Comparison of ENCODE assay signal across 8 cellular contexts in genomic region chr2:177906041-177906718, GRCh38.
DNase-seq lines count a peak whose midpoint lies in the region; ATAC-seq and TF ChIP-seq lines count a peak whose summit lies in the region.

No MANE protein-coding gene starts in this region.

- H3K4me1 Mint-ChIP-seq in memory B cell = no peaks in the 10 kb centered on the region

- H3K9me3 Mint-ChIP-seq in memory B cell = no peaks in the 10 kb centered on the region

- H3K27ac ChIP-seq in coronary artery = no peak overlapping the region

- H3K27ac Mint-ChIP-seq in memory B cell = no peak overlapping the region

- H3K4me3 ChIP-seq in AG10803 (ENCODE audit: low read length) (no peak overlapping the region), coronary artery (peak overlapping the region; percentile 5)

- H3K4me3 Mint-ChIP-seq in memory B cell = no peak overlapping the region

- peaks cover 5% of the 10 kb centered on the region for H3K27me3 Mint-ChIP-seq in memory B cell

- no peaks in the 10 kb centered on the region for H3K36me3 Mint-ChIP-seq in memory B cell

- TF ChIP-seq CTCF in AG10803 (conservative IDR thresholded peaks at IDR 0.05; ENCODE audit: low read length) (peak; percentile 77), coronary artery (IDR thresholded peaks at IDR 0.05) (peak; percentile 59)

- DNase-seq in AG10803 (ENCODE audit: low read depth) (peak; percentile 56), NCI-H2107 (lab: John Stamatoyannopoulos, UW) (peak; percentile 61), coronary artery (ENCODE audit: low spot score) (no peak), memory B cell (ENCODE audit: low spot score in 2 of 2) (peak; percentile 34 to 37)
- DNase-seq in activated CD4-positive, CD25-positive, alpha-beta regulatory T cell treated with anti-CD3 and anti-CD28 coated beads, Interleukin-2, amount 50 U/mL, for 72 hours = peak; percentile 65
- peak; percentile 38 for DNase-seq in stimulated activated CD8-positive, alpha-beta memory T cell treated with anti-CD3 and anti-CD28 coated beads, Interleukin-4, amount 100 ng/mL, for 24 hours (ENCODE audit: low read depth)

- ATAC-seq in GM18868 (IDR thresholded peaks at IDR 0.05; ENCODE audit: unreplicated experiment) = peak; percentile 92
- peak; percentile 82 for ATAC-seq in HG03064 (IDR thresholded peaks at IDR 0.05; ENCODE audit: low read depth, unreplicated experiment)
- peak; percentile 42 for ATAC-seq in memory B cell (ENCODE audit: low read depth)

Comparison
In these comparisons a context has a peak if more than half of its experiments do, and no peak if none do; other contexts are left out.
1. ATAC-seq: peak in every context shown above with its lines; median percentile 92 in GM18868; 82 in HG03064; 42 in memory B cell.